Comparison of ENCODE assay signal across 8 cellular contexts in genomic region chr17:42051013-42051400, GRCh38. TPM values are rescaled to one million over a fixed set of nuclear protein-coding genes. Genes with fewer than 3 reads are reported as not detected.
DNase-seq lines count a peak whose midpoint lies in the region; ATAC-seq and TF ChIP-seq lines count a peak whose summit lies in the region.

No MANE protein-coding gene starts in this region.

- H3K4me3 ChIP-seq in right atrium auricular region (peak overlapping the region; percentile 59 to 72), duodenal mucosa (ENCODE audit: low read depth in 1 of 2, low read length in 2 of 2) (peak overlapping the region; percentile 63 to 70)
- no peak overlapping the region for H3K4me3 ChIP-seq in naive thymus-derived CD4-positive, alpha-beta T cell (ENCODE audit: low read length)

- TF ChIP-seq CTCF in right atrium auricular region (IDR thresholded peaks at IDR 0.05) = no peak

- H3K27me3 Mint-ChIP-seq in naive thymus-derived CD4-positive, alpha-beta T cell = peaks cover 23 to 62% (median 25%) of the 10 kb centered on the region in 5 donors

- intact Hi-C loops in cardiac septum (cut with DNase I) = no loop called here
- intact Hi-C loops in naive thymus-derived CD4-positive, alpha-beta T cell (cut with micrococcal nuclease) = no loop called here

- H3K36me3 Mint-ChIP-seq in naive thymus-derived CD4-positive, alpha-beta T cell = no peaks in the 10 kb centered on the region

- CTCF ChIA-PET in naive thymus-derived CD4-positive, alpha-beta T cell (lab: Charles Lee) = interaction anchor here (0.8 to 1.2 kb wide), 2 partner anchors 9 to 195 kb away, joined by 3 read pairs; no protein-coding TSS in a partner anchor

- H3K4me1 Mint-ChIP-seq in naive thymus-derived CD4-positive, alpha-beta T cell = peaks cover 6 to 13% (median 7%) of the 10 kb centered on the region in 7 donors

- peaks cover 0 to 12% of the 10 kb centered on the region in 2 donors for H3K4me1 ChIP-seq in right atrium auricular region
- H3K4me1 ChIP-seq in duodenal mucosa (ENCODE audit: control insufficient read depth in 1 of 2, insufficient read depth in 2 of 2, low read length in 2 of 2) = peaks cover 0 to 6% of the 10 kb centered on the region in 2 donors
- H3K4me1 ChIP-seq in naive thymus-derived CD4-positive, alpha-beta T cell (ENCODE audit: control insufficient read depth in 2 of 2, insufficient read depth in 2 of 2, low read length in 2 of 2) = peaks cover 0 to 4% of the 10 kb centered on the region in 2 donors

- POLR2A ChIA-PET in naive thymus-derived CD4-positive, alpha-beta T cell (lab: Charles Lee) = interaction anchor here (1.1 kb wide), 1 partner anchor 34 kb away, joined by 4 read pairs; the partner anchor contains the start of gene DNAJC7

- H3K27ac ChIP-seq in right atrium auricular region (no peak overlapping the region), duodenal mucosa (ENCODE audit: low read depth, low read length) (no peak overlapping the region)
- no peak overlapping the region for H3K27ac ChIP-seq in naive thymus-derived CD4-positive, alpha-beta T cell (ENCODE audit: low read depth, low read length)

- H3K4me3 Mint-ChIP-seq in naive thymus-derived CD4-positive, alpha-beta T cell = peak overlapping the region; percentile 56 to 92 (median 81)

- H3K36me3 ChIP-seq in right atrium auricular region (no peaks in the 10 kb centered on the region), duodenal mucosa (ENCODE audit: control insufficient read depth in 1 of 2, insufficient read depth in 2 of 2, low read length in 2 of 2) (no peaks in the 10 kb centered on the region)
- no peaks in the 10 kb centered on the region for H3K36me3 ChIP-seq in naive thymus-derived CD4-positive, alpha-beta T cell (ENCODE audit: control insufficient read depth in 2 of 3, insufficient read depth in 3 of 3, low read length in 3 of 3)

- H3K27ac Mint-ChIP-seq in naive thymus-derived CD4-positive, alpha-beta T cell = peak overlapping the region in 3 of 9 donors; percentile 43 to 68 (median 59)

- DNase-seq in right atrium auricular region (ENCODE audit: low spot score) (no peak), cardiac septum (ENCODE audit: low spot score) (no peak), AG20443 (ENCODE audit: low spot score) (no peak), T1000 (lab: John Stamatoyannopoulos, UW) (no peak)
- no peak for DNase-seq in naive thymus-derived CD4-positive, alpha-beta T cell

- no peak for ATAC-seq in naive thymus-derived CD4-positive, alpha-beta T cell
- no peak for ATAC-seq in HG03378 (IDR thresholded peaks at IDR 0.05; ENCODE audit: unreplicated experiment)
- ATAC-seq in HG03108 (IDR thresholded peaks at IDR 0.05; ENCODE audit: unreplicated experiment) = no peak

- H3K9me3 ChIP-seq in right atrium auricular region (no peaks in the 10 kb centered on the region), duodenal mucosa (ENCODE audit: control insufficient read depth in 1 of 2, low read length in 2 of 2) (no peaks in the 10 kb centered on the region)
- no peaks in the 10 kb centered on the region for H3K9me3 ChIP-seq in naive thymus-derived CD4-positive, alpha-beta T cell (ENCODE audit: control insufficient read depth in 2 of 3, low read length in 3 of 3)

- no peaks in the 10 kb centered on the region for H3K9me3 Mint-ChIP-seq in naive thymus-derived CD4-positive, alpha-beta T cell

- H3K27me3 ChIP-seq in right atrium auricular region = peaks cover 0 to 8% of the 10 kb centered on the region in 2 donors
- H3K27me3 ChIP-seq in duodenal mucosa (ENCODE audit: control insufficient read depth in 1 of 2, insufficient read depth in 2 of 2, low read length in 2 of 2) = peaks cover 17% of the 10 kb centered on the region in 2 donors
- no peaks in the 10 kb centered on the region for H3K27me3 ChIP-seq in naive thymus-derived CD4-positive, alpha-beta T cell (ENCODE audit: control insufficient read depth in 2 of 2, insufficient read depth in 2 of 2, low read length in 2 of 2)

- H3K9ac ChIP-seq in duodenal mucosa (ENCODE audit: low read depth in 1 of 2, low read length in 2 of 2) = peak overlapping the region in 1 of 2 donors; percentile 32

RNA-seq across cellular contexts. Expression of gene C17orf113, which starts 0.6 kb away (rescaled TPM):
- total RNA-seq in right atrium auricular region = under 1 TPM; 0.74 to 0.94 TPM
- total RNA-seq in cardiac septum = 0.43 TPM
- total RNA-seq in naive thymus-derived CD4-positive, alpha-beta T cell = 1 to 10 TPM in 1 of 5 experiments, under 1 TPM in 4; 0.10 to 1.0 (median 0.67) TPM
- polyA plus RNA-seq in naive thymus-derived CD4-positive, alpha-beta T cell = under 1 TPM; 0.14 to 0.28 TPM

RNA-seq across cellular contexts. Expression of gene NKIRAS2, which starts 31.1 kb away (rescaled TPM):
- total RNA-seq in right atrium auricular region (10 to 100 TPM; 64.8 to 69.8 TPM), cardiac septum (50.7 TPM)
- 10 to 100 TPM; 14.3 to 24.0 (median 20.4) TPM for total RNA-seq in naive thymus-derived CD4-positive, alpha-beta T cell
- polyA plus RNA-seq in naive thymus-derived CD4-positive, alpha-beta T cell = 10 to 100 TPM; 24.6 to 30.5 TPM

RNA-seq across cellular contexts. Expression of gene DNAJC7, which starts 33.8 kb away (rescaled TPM):
- 10 to 100 TPM; 42.7 to 47.1 TPM for total RNA-seq in right atrium auricular region
- total RNA-seq in cardiac septum = 77.4 TPM
- total RNA-seq in naive thymus-derived CD4-positive, alpha-beta T cell = 100 to 1,000 TPM in 4 of 5 experiments, 10 to 100 TPM in 1; 99.4 to 145 (median 109) TPM
- polyA plus RNA-seq in naive thymus-derived CD4-positive, alpha-beta T cell = 10 to 100 TPM; 65.4 to 77.7 TPM

RNA-seq across cellular contexts. Expression of gene ZNF385C, which starts 47.3 kb away (rescaled TPM):
- total RNA-seq in right atrium auricular region (not detected), cardiac septum (0.13 TPM)
- total RNA-seq in naive thymus-derived CD4-positive, alpha-beta T cell = under 1 TPM in 4 of 5 experiments, not detected in 1; 0.15 to 0.45 (median 0.23) TPM
- not detected for polyA plus RNA-seq in naive thymus-derived CD4-positive, alpha-beta T cell
